In genomic region chr1:229110986-229111385, GRCh38 we compare ENCODE assay signal across 19 cellular contexts.
"Had no signal": no experiment of that assay in that cellular context is flagged by ENCODE, and none has a peak within 500 bp of the region (broad histone marks: within the 10 kb centered on the region; RNA-seq: fewer than 3 reads in every experiment).

No MANE protein-coding gene starts in this region.

- DNase-seq: effector memory CD8-positive, alpha-beta T cell; erythroblast; esophagus squamous epithelium; foreskin melanocyte; glutamatergic neuron; heart right ventricle; hippocampal formation; left cardiac atrium; left lung; natural killer cell; pancreas; stimulated activated CD4-positive, alpha-beta T cell treated with anti-CD3 and anti-CD28 coated beads, Interleukin-4, amount 100 ng/mL, for 4 hours; stimulated activated naive CD8-positive, alpha-beta T cell treated with anti-CD3 and anti-CD28 coated beads, Interleukin-15, Interleukin-2, amounts not matched to agents 100 U/mL and 50 U/mL, for 24 hours had no signal

- H3K27ac ChIP-seq: esophagus squamous epithelium, heart right ventricle, left lung, neutrophil had no signal

- H3K4me3 Mint-ChIP-seq: effector memory CD8-positive, alpha-beta T cell; natural killer cell; neural crest cell; stimulated activated memory B cell treated with anti-CD40 and anti-IgM and Interleukin-4, amounts not matched to agents 10 μg/mL and 1 μg/mL and 100 μg/mL, for 72 hours; type B pancreatic cell had no signal

- H3K27ac Mint-ChIP-seq: effector memory CD8-positive, alpha-beta T cell; natural killer cell; stimulated activated memory B cell treated with anti-CD40 and anti-IgM and Interleukin-4, amounts not matched to agents 10 μg/mL and 1 μg/mL and 100 μg/mL, for 72 hours; type B pancreatic cell had no signal

- H3K9me3 Mint-ChIP-seq: effector memory CD8-positive, alpha-beta T cell; natural killer cell; neural crest cell; stimulated activated memory B cell treated with anti-CD40 and anti-IgM and Interleukin-4, amounts not matched to agents 10 μg/mL and 1 μg/mL and 100 μg/mL, for 72 hours; type B pancreatic cell had no signal

- H3K9me3 ChIP-seq: esophagus squamous epithelium, heart right ventricle, left lung, neutrophil, pancreas, thoracic aorta had no signal

- H3K36me3 ChIP-seq: esophagus squamous epithelium, heart right ventricle, left lung, neutrophil, pancreas, thoracic aorta had no signal

- H3K27me3 Mint-ChIP-seq: type B pancreatic cell had no signal

- H3K27me3 ChIP-seq: esophagus squamous epithelium, left lung, neutrophil, pancreas had no signal

- H3K36me3 Mint-ChIP-seq: natural killer cell; stimulated activated memory B cell treated with anti-CD40 and anti-IgM and Interleukin-4, amounts not matched to agents 10 μg/mL and 1 μg/mL and 100 μg/mL, for 72 hours; type B pancreatic cell had no signal

- H3K4me3 ChIP-seq: coronary artery, esophagus squamous epithelium, heart right ventricle, left lung, pancreas, thoracic aorta had no signal

- H3K4me1 Mint-ChIP-seq: natural killer cell; stimulated activated memory B cell treated with anti-CD40 and anti-IgM and Interleukin-4, amounts not matched to agents 10 μg/mL and 1 μg/mL and 100 μg/mL, for 72 hours had no signal
